ENCODE assay signal across 2 cellular contexts in the genomic region with DNA sequence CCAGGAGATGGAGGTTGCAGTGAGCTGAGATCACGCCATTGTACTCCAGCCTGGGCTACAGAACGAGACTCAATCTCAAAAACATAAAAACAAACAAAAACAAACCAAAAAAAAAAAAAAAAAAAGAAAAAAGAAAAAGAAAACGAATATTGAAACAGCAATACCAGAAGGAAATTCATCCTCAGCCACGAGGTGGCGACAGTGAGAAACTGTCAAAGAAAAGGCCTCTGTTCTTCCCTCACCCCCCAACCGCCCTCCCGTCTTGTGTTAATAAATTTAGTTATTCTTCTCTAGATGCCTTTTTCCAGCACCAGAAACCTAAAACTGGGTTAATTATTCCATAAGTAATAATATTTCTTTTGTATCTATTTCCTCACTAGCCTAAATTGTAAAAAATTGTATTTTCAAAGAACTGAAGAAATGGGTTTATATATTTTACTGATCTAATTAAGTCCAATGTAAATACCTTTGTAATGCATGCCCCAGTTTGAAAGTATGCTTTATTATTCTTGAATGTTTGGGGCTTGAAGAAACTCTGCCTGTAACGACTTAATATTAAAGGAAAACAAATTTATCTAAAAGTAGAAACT.
TF ChIP-seq lines count a peak whose summit lies in the region.

No MANE protein-coding gene starts in this region.

TF ChIP-seq in IMR-90, 13 proteins besides CTCF, POLR2A, EP300 and RAD21:
- TF ChIP-seq NFE2L2 (IDR thresholded peaks at IDR 0.05; ENCODE audit: low read depth, low read length) = no peak
- TF ChIP-seq RFX5 (IDR thresholded peaks at IDR 0.05; ENCODE audit: low read depth, low read length) = no peak
- TF ChIP-seq SMC3 (IDR thresholded peaks at IDR 0.05; ENCODE audit: low read depth, low read length) = 0 out of 2 replicates have a peak, but pooled peaks have one; percentile 25

TF ChIP-seq in endothelial cell of umbilical vein, 7 proteins besides CTCF, POLR2A, EP300 and RAD21:
- TF ChIP-seq JUN (IDR thresholded peaks at IDR 0.05; ENCODE audit: borderline replicate concordance, insufficient read depth, insufficient read length, low read depth) (no peak), FOS (IDR thresholded peaks at IDR 0.05; ENCODE audit: borderline replicate concordance, insufficient read depth, low read length) (no peak), GATA2 (IDR thresholded peaks at IDR 0.05; ENCODE audit: insufficient read depth, insufficient read length, low read depth, low read length) (no peak), MYC (IDR thresholded peaks at IDR 0.05; ENCODE audit: low read depth, low read length) (no peak), POLR2AphosphoS5 (IDR thresholded peaks at IDR 0.05; ENCODE audit: insufficient read depth, low read depth, low read length) (no peak)
- TF ChIP-seq, protein P1, sequence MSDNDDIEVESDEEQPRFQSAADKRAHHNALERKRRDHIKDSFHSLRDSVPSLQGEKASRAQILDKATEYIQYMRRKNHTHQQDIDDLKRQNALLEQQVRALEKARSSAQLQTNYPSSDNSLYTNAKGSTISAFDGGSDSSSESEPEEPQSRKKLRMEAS (IDR thresholded peaks at IDR 0.05; ENCODE audit: insufficient read depth, insufficient read length) = no peak
